Comparison of ENCODE assay signal across 14 cellular contexts in genomic region chr3:149179225-149179624, GRCh38. TPM values are rescaled to one million over a fixed set of nuclear protein-coding genes. Genes with fewer than 3 reads are reported as not detected.
DNase-seq lines count a peak whose midpoint lies in the region; ATAC-seq and TF ChIP-seq lines count a peak whose summit lies in the region.
"Had no signal": no experiment of that assay in that cellular context is flagged by ENCODE, and none has a peak within 500 bp of the region (broad histone marks: within the 10 kb centered on the region; RNA-seq: fewer than 3 reads in every experiment).

No MANE protein-coding gene starts in this region.

- 85 to 97% methylated on average over 1 of the region's 1 CpG for WGBS in thyroid gland, 2 donors

- no peak for TF ChIP-seq POLR2A in thyroid gland (IDR thresholded peaks at IDR 0.05)

- H3K4me1 ChIP-seq in thyroid gland: peaks cover 5 to 34% of the 10 kb centered on the region in 2 donors

- peaks cover 20% of the 10 kb centered on the region for H3K36me3 Mint-ChIP-seq in HFFc6 (ENCODE audit: low read depth)
- H3K36me3 Mint-ChIP-seq in naive thymus-derived CD8-positive, alpha-beta T cell: peaks cover 9 to 17% (median 10%) of the 10 kb centered on the region in 3 donors

- POLR2A ChIA-PET in naive thymus-derived CD8-positive, alpha-beta T cell (lab: Charles Lee): no interaction called here

- TF ChIP-seq CTCF in HFFc6 (IDR thresholded peaks at IDR 0.05) (no peak), brain microvascular endothelial cell (IDR thresholded peaks at IDR 0.05; ENCODE audit: low read depth, low read length, missing control alignments) (no peak), thyroid gland (IDR thresholded peaks at IDR 0.05) (no peak)

- H3K36me3 ChIP-seq in brain microvascular endothelial cell (replicated peaks) (no peaks in the 10 kb centered on the region), thyroid gland (no peaks in the 10 kb centered on the region)

- intact Hi-C loops in thyroid gland (cut with DNase I): no loop called here

- H3K27me3 Mint-ChIP-seq in HFFc6 (ENCODE audit: insufficient read depth): no peaks in the 10 kb centered on the region
- H3K27me3 Mint-ChIP-seq in naive thymus-derived CD8-positive, alpha-beta T cell: no peaks in the 10 kb centered on the region
- H3K27me3 Mint-ChIP-seq: activated naive CD4-positive, alpha-beta T cell treated with anti-CD3 and anti-CD28 coated beads, Interleukin-2, amount 50 U/mL, for 24 hours had no signal

- no peak overlapping the region for H3K27ac Mint-ChIP-seq in HFFc6
- no peak overlapping the region for H3K27ac Mint-ChIP-seq in naive thymus-derived CD8-positive, alpha-beta T cell
- H3K27ac Mint-ChIP-seq: activated naive CD4-positive, alpha-beta T cell treated with anti-CD3 and anti-CD28 coated beads, Interleukin-2, amount 50 U/mL, for 24 hours; GM23338 had no signal

- in situ Hi-C loops in brain microvascular endothelial cell (cut with HindIII; ENCODE audit: low pct_ligation_motif_present, low sequenced_read_pairs): no loop called here

- no peaks in the 10 kb centered on the region for H3K9me3 ChIP-seq in thyroid gland

- H3K4me1 Mint-ChIP-seq in HFFc6 (ENCODE audit: low read depth): peaks cover 9% of the 10 kb centered on the region
- peaks cover 3 to 8% (median 6%) of the 10 kb centered on the region in 4 donors for H3K4me1 Mint-ChIP-seq in naive thymus-derived CD8-positive, alpha-beta T cell
- H3K4me1 Mint-ChIP-seq: GM23338, neural crest cell had no signal

- no peak overlapping the region for H3K4me3 ChIP-seq in brain microvascular endothelial cell (ENCODE audit: low read depth, low read length)
- H3K4me3 ChIP-seq in thyroid gland (replicated peaks in 1 of 3): no peak overlapping the region
- H3K4me3 ChIP-seq: dorsolateral prefrontal cortex, GM23338 had no signal

- ATAC-seq in GM19395 (IDR thresholded peaks at IDR 0.05; ENCODE audit: unreplicated experiment): no peak
- no peak for ATAC-seq in naive thymus-derived CD8-positive, alpha-beta T cell
- ATAC-seq: GM23338 had no signal

- H3K27ac ChIP-seq in brain microvascular endothelial cell: peak overlapping the region; percentile 54
- peak overlapping the region; percentile 30 to 64 (median 42) for H3K27ac ChIP-seq in thyroid gland

- H3K9me3 Mint-ChIP-seq in HFFc6: no peaks in the 10 kb centered on the region
- no peaks in the 10 kb centered on the region for H3K9me3 Mint-ChIP-seq in naive thymus-derived CD8-positive, alpha-beta T cell
- H3K9me3 Mint-ChIP-seq: activated naive CD4-positive, alpha-beta T cell treated with anti-CD3 and anti-CD28 coated beads, Interleukin-2, amount 50 U/mL, for 24 hours; GM23338 had no signal

- peak overlapping the region; percentile 72 for H3K4me3 Mint-ChIP-seq in HFFc6
- no peak overlapping the region for H3K4me3 Mint-ChIP-seq in naive thymus-derived CD8-positive, alpha-beta T cell
- H3K4me3 Mint-ChIP-seq: activated naive CD4-positive, alpha-beta T cell treated with anti-CD3 and anti-CD28 coated beads, Interleukin-2, amount 50 U/mL, for 24 hours; GM23338; neural crest cell had no signal

- DNase-seq in HFFc6 (peak; percentile 51), brain microvascular endothelial cell (no peak), kidney tubule cell (ENCODE audit: low spot score) (peak; percentile 73), thyroid gland (no peak), T-helper 1 cell (no peak)
- DNase-seq in naive thymus-derived CD8-positive, alpha-beta T cell: no peak
- DNase-seq: activated CD4-positive, alpha-beta T cell treated with anti-CD3 and anti-CD28 coated beads, Interleukin-2, amount 50 U/mL, for 4 hours; dorsolateral prefrontal cortex; Kasumi-1; stimulated activated CD4-positive, alpha-beta T cell treated with anti-CD3 and anti-CD28 coated beads, Interleukin-1b, Interleukin-23, amount 100 ng/mL, for 48 hours had no signal

- no peaks in the 10 kb centered on the region for H3K27me3 ChIP-seq in brain microvascular endothelial cell (replicated peaks)
- H3K27me3 ChIP-seq in thyroid gland: no peaks in the 10 kb centered on the region
- H3K27me3 ChIP-seq: dorsolateral prefrontal cortex had no signal

RNA-seq across cellular contexts. Expression of gene CP, which starts 42.4 kb away (rescaled TPM):
- total RNA-seq in HFFc6 (2021; fragmentation: NEBNext Ultra II Directional; extraction: Animal tissue kit (Norgen Biotek cat#: 25700)): not detected
- total RNA-seq in thyroid gland: 100 to 1,000 TPM in 1 of 4 donors, 10 to 100 TPM in 2, 1 to 10 TPM in 1; 5.0 to 111 (median 34.6) TPM
- not detected for total RNA-seq in naive thymus-derived CD8-positive, alpha-beta T cell
- polyA plus RNA-seq in naive thymus-derived CD8-positive, alpha-beta T cell: under 1 TPM in 2 of 3 donors, not detected in 1; 0.20 to 0.30 TPM

RNA-seq across cellular contexts. Expression of gene HPS3, which starts 49.8 kb away (rescaled TPM):
- 10 to 100 TPM; 15.6 to 24.8 (median 20.7) TPM for total RNA-seq in HFFc6 (2021; fragmentation: NEBNext Ultra II Directional; extraction: Animal tissue kit (Norgen Biotek cat#: 25700))
- 10 to 100 TPM; 23.0 to 27.9 (median 24.4) TPM for total RNA-seq in thyroid gland
- 10 to 100 TPM; 33.1 to 33.2 TPM for total RNA-seq in naive thymus-derived CD8-positive, alpha-beta T cell
- 10 to 100 TPM; 31.5 to 41.0 (median 34.8) TPM for polyA plus RNA-seq in naive thymus-derived CD8-positive, alpha-beta T cell

Comparison
In these comparisons a context has a peak if more than half of its experiments do, and no peak if none do; other contexts are left out.
1. DNase-seq: peak in HFFc6 (single experiment) and kidney tubule cell (single experiment); none in brain microvascular endothelial cell (single experiment), thyroid gland (0 of 2), naive thymus-derived CD8-positive, alpha-beta T cell (0 of 10) and T-helper 1 cell (0 of 5).
2. RNA of gene CP, which starts 42.4 kb away (total RNA-seq): 5.0 to 111 TPM in thyroid gland; not detected in naive thymus-derived CD8-positive, alpha-beta T cell and not detected in HFFc6; every median in the first group is over 4 times any median in the second.